In genomic region chr6:15079288-15079817, GRCh38 we compare ENCODE assay signal across 1 cellular context.
A peak's percentile ranks its signal among the peaks of the same experiment; 100 is the strongest.
TF ChIP-seq lines count a peak whose summit lies in the region.

No MANE protein-coding gene starts in this region.

TF ChIP-seq in K562, 482 proteins besides CTCF, POLR2A, EP300 and RAD21 (continued from another document):
- TF ChIP-seq ZNF318 (IDR thresholded peaks at IDR 0.05; ENCODE audit: borderline replicate concordance in 1 of 2, low read depth in 1 of 2) (no peak), TBP (optimal IDR thresholded peaks at IDR 0.05; ENCODE audit: low read depth, low read length) (no peak), MECOM (CRISPR knock-in tag; IDR thresholded peaks at IDR 0.05) (peak; percentile 82; the same call in 1 of the 2 replicates), ZNF175 (CRISPR knock-in tag; IDR thresholded peaks at IDR 0.05; ENCODE audit: low read depth) (no peak), NCOA6 (IDR thresholded peaks at IDR 0.05) (no peak), MIER1 (IDR thresholded peaks at IDR 0.05; ENCODE audit: low read depth) (no peak), FUS (optimal IDR thresholded peaks at IDR 0.05; ENCODE audit: low read depth, low read length) (no peak), MXD1 (CRISPR knock-in tag; IDR thresholded peaks at IDR 0.05; ENCODE audit: borderline replicate concordance, poor library complexity, severe bottlenecking) (no peak), ESRRA (IDR thresholded peaks at IDR 0.05; ENCODE audit: borderline replicate concordance, low read depth) (no peak; the same call in 1 of the 2 replicates), MEF2A (IDR thresholded peaks at IDR 0.05; ENCODE audit: control insufficient read depth, low read depth, low read length) (no peak; the same call in 1 of the 2 replicates), ZNF140 (CRISPR knock-in tag; IDR thresholded peaks at IDR 0.05) (no peak), ATF3 (IDR thresholded peaks at IDR 0.05) (peak; percentile 62), ATF3 (CRISPR knock-in tag; conservative IDR thresholded peaks at IDR 0.05) (no peak)
TF ChIP-seq in K562: peak in this region for 141.
